Comparison of ENCODE assay signal across 8 cellular contexts in the genomic region with DNA sequence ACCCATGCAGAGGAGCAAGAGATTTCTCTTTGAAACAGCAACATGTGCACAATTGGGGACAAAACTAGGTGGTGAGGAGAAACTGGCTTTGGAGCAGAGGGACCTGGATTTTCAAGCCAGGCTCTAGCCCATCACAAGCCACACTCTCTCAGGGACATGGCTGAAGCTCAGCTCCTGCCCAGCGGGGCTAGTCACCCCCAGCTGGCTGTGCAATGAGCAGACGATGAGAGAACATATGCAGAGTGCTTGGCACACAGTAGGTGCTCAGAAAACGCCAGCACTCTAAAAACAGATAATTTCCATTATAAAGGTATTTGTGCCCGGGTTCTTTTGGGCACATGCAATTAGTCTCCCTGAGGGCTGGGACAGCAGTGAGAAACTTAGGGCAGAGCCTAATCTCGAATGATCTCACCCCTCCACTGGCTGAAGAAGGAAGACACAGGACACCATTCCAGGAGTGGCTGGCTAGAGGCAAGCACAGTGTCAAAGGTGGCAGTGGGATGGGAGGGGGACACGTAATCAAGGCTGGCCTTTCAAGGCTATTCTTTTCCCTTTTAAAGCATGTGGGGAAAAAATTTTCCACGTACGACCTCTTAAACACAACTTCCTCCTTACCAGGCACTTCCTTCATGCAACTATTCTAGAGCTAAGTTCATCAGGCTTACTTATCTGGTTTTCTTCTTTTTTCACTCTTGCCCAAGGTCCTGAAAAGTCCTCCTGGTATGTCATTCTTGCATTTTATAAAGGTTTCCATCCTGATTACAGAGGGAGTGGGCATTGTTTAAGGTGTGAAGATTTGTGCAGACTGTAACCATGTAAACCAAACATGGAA. TPM values are rescaled to one million over a fixed set of nuclear protein-coding genes. Genes with fewer than 3 reads are reported as not detected.
DNase-seq lines count a peak whose midpoint lies in the region; ATAC-seq and TF ChIP-seq lines count a peak whose summit lies in the region.
"Had no signal": no experiment of that assay in that cellular context is flagged by ENCODE, and none has a peak within 500 bp of the region (broad histone marks: within the 10 kb centered on the region; RNA-seq: fewer than 3 reads in every experiment).

No MANE protein-coding gene starts in this region.

- in situ Hi-C loops in GM13977 (cut with MboI; ENCODE audit: low pct_unique_long_range_greater_than_20kb, low sequenced_read_pairs, unreplicated experiment) = no loop called here

- no peaks in the 10 kb centered on the region for H3K9me3 ChIP-seq in Karpas-422 (ENCODE audit: low read length)

- TF ChIP-seq CTCF in VCaP (conservative IDR thresholded peaks at IDR 0.05) (no peak), GM13977 (IDR thresholded peaks at IDR 0.05; ENCODE audit: extremely low read depth, insufficient read depth, missing control alignments) (no peak)

- H3K36me3 ChIP-seq in Karpas-422 (ENCODE audit: insufficient read depth, low read length) = peaks cover 31% of the 10 kb centered on the region; the same call in 1 of the 2 replicates

- no peak overlapping the region for H3K4me2 ChIP-seq in Karpas-422 (ENCODE audit: low read depth, low read length, poor library complexity, severe bottlenecking)

- H3K9me3 Mint-ChIP-seq in stimulated activated memory B cell treated with anti-CD40 and anti-IgM and Interleukin-4, amounts not matched to agents 10 μg/mL and 1 μg/mL and 100 μg/mL, for 72 hours = no peaks in the 10 kb centered on the region

- peaks cover 93% of the 10 kb centered on the region for H3K4me1 ChIP-seq in Karpas-422 (ENCODE audit: low read length)

- no peaks in the 10 kb centered on the region for H3K27me3 ChIP-seq in Karpas-422 (ENCODE audit: low read length)
- no peaks in the 10 kb centered on the region for H3K27me3 ChIP-seq in layer of hippocampus (ENCODE audit: control insufficient read depth, insufficient read depth, low read length)

- peak overlapping the region; percentile 91 for H3K27ac Mint-ChIP-seq in stimulated activated memory B cell treated with anti-CD40 and anti-IgM and Interleukin-4, amounts not matched to agents 10 μg/mL and 1 μg/mL and 100 μg/mL, for 72 hours

- H3K9ac ChIP-seq in Karpas-422 (ENCODE audit: low read length) = no peak overlapping the region; the same call in 1 of the 2 replicates

- peaks cover 100% of the 10 kb centered on the region for H3K79me2 ChIP-seq in Karpas-422 (ENCODE audit: low read length)

- H3K36me3 Mint-ChIP-seq in stimulated activated memory B cell treated with anti-CD40 and anti-IgM and Interleukin-4, amounts not matched to agents 10 μg/mL and 1 μg/mL and 100 μg/mL, for 72 hours = peaks cover 12% of the 10 kb centered on the region

- no peak overlapping the region for H2AFZ ChIP-seq in Karpas-422 (ENCODE audit: low read length)

- DNase-seq in Karpas-422 (no peak), GM13977 (ENCODE audit: low spot score) (no peak), NCI-H510A (lab: John Stamatoyannopoulos, UW) (no peak), hypothalamus (lab: John Stamatoyannopoulos, UW) (no peak)
- DNase-seq: NCI-H2029 treated with DMSO at 0.1 percent for 48 hours had no signal

- no peaks in the 10 kb centered on the region for H4K20me1 ChIP-seq in Karpas-422 (ENCODE audit: insufficient read depth, low read depth, low read length)

- peaks cover 87% of the 10 kb centered on the region for H3K4me1 Mint-ChIP-seq in stimulated activated memory B cell treated with anti-CD40 and anti-IgM and Interleukin-4, amounts not matched to agents 10 μg/mL and 1 μg/mL and 100 μg/mL, for 72 hours

- H3K27ac ChIP-seq in Karpas-422 (ENCODE audit: low read length) = peak overlapping the region; percentile 37
- H3K27ac ChIP-seq in VCaP = peak overlapping the region; percentile 96
- peak overlapping the region; percentile 85 for H3K27ac ChIP-seq in layer of hippocampus (ENCODE audit: low read depth, low read length)

- ATAC-seq in stimulated activated memory B cell treated with anti-CD40 and anti-IgM and Interleukin-4, amounts not matched to agents 10 μg/mL and 1 μg/mL and 100 μg/mL, for 72 hours = no peak

- H3K27me3 Mint-ChIP-seq in stimulated activated memory B cell treated with anti-CD40 and anti-IgM and Interleukin-4, amounts not matched to agents 10 μg/mL and 1 μg/mL and 100 μg/mL, for 72 hours = no peaks in the 10 kb centered on the region

- no peak overlapping the region for H3K4me3 ChIP-seq in Karpas-422 (ENCODE audit: low read length)

- H3K9me2 ChIP-seq in Karpas-422 (replicated peaks; ENCODE audit: insufficient read depth, low read length) = no peaks in the 10 kb centered on the region

- H3K4me3 Mint-ChIP-seq in stimulated activated memory B cell treated with anti-CD40 and anti-IgM and Interleukin-4, amounts not matched to agents 10 μg/mL and 1 μg/mL and 100 μg/mL, for 72 hours = peak overlapping the region; percentile 61

RNA-seq across cellular contexts. Expression of a gene that starts 15.1 kb away (rescaled TPM):
- total RNA-seq in Karpas-422 (2014; rRNA removed; shearing (Covaris generic); ENCODE audit: low replicate concordance) = 72.5 and 148 TPM in 2 replicates

Comparison
In these comparisons a context has a peak if more than half of its experiments do, and no peak if none do; other contexts are left out.
1. H3K27ac ChIP-seq: peak in every context shown above with its lines; median percentile 96 in VCaP; 85 in layer of hippocampus; 37 in Karpas-422.